ENCODE assay signal across 2 cellular contexts in the genomic region with DNA sequence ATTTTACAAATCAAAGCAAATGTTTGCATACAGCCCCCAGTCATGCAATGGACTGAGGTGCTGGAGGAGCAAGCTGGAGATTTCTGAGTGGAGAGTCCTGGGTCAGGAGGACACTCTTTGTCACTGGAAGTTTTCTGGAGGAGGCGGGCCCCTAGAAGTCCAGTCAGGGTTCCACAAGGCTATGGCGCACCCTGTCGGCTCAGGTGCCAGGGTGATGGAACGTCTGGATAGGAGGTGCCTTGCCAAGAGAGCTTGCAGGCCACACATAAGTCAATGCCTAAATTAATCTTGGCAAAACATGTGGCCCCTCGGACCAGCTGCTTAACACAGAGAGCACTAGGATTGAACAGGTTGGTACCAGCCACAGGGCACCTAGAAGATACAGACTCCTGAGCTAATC.
TF ChIP-seq lines count a peak whose summit lies in the region.

No MANE protein-coding gene starts in this region.

TF ChIP-seq in GM23338, 12 proteins besides CTCF, POLR2A, EP300 and RAD21 (continues in another document):
- TF ChIP-seq EZH2 (IDR thresholded peaks at IDR 0.05; ENCODE audit: low read depth, unreplicated experiment) (no peak), CREB1 (CRISPR knock-in tag; IDR thresholded peaks at IDR 0.05; ENCODE audit: low read depth) (no peak), JUNB (IDR thresholded peaks at IDR 0.05; ENCODE audit: unreplicated experiment) (no peak), POLR2AphosphoS5 (IDR thresholded peaks at IDR 0.05; ENCODE audit: low read depth) (no peak), ZNF114 (CRISPR knock-in tag; IDR thresholded peaks at IDR 0.05) (no peak), ZNF331 (CRISPR knock-in tag; IDR thresholded peaks at IDR 0.05; ENCODE audit: low read depth) (no peak), STAT1 (IDR thresholded peaks at IDR 0.05; ENCODE audit: unreplicated experiment) (no peak)
- TF ChIP-seq, protein P1, sequence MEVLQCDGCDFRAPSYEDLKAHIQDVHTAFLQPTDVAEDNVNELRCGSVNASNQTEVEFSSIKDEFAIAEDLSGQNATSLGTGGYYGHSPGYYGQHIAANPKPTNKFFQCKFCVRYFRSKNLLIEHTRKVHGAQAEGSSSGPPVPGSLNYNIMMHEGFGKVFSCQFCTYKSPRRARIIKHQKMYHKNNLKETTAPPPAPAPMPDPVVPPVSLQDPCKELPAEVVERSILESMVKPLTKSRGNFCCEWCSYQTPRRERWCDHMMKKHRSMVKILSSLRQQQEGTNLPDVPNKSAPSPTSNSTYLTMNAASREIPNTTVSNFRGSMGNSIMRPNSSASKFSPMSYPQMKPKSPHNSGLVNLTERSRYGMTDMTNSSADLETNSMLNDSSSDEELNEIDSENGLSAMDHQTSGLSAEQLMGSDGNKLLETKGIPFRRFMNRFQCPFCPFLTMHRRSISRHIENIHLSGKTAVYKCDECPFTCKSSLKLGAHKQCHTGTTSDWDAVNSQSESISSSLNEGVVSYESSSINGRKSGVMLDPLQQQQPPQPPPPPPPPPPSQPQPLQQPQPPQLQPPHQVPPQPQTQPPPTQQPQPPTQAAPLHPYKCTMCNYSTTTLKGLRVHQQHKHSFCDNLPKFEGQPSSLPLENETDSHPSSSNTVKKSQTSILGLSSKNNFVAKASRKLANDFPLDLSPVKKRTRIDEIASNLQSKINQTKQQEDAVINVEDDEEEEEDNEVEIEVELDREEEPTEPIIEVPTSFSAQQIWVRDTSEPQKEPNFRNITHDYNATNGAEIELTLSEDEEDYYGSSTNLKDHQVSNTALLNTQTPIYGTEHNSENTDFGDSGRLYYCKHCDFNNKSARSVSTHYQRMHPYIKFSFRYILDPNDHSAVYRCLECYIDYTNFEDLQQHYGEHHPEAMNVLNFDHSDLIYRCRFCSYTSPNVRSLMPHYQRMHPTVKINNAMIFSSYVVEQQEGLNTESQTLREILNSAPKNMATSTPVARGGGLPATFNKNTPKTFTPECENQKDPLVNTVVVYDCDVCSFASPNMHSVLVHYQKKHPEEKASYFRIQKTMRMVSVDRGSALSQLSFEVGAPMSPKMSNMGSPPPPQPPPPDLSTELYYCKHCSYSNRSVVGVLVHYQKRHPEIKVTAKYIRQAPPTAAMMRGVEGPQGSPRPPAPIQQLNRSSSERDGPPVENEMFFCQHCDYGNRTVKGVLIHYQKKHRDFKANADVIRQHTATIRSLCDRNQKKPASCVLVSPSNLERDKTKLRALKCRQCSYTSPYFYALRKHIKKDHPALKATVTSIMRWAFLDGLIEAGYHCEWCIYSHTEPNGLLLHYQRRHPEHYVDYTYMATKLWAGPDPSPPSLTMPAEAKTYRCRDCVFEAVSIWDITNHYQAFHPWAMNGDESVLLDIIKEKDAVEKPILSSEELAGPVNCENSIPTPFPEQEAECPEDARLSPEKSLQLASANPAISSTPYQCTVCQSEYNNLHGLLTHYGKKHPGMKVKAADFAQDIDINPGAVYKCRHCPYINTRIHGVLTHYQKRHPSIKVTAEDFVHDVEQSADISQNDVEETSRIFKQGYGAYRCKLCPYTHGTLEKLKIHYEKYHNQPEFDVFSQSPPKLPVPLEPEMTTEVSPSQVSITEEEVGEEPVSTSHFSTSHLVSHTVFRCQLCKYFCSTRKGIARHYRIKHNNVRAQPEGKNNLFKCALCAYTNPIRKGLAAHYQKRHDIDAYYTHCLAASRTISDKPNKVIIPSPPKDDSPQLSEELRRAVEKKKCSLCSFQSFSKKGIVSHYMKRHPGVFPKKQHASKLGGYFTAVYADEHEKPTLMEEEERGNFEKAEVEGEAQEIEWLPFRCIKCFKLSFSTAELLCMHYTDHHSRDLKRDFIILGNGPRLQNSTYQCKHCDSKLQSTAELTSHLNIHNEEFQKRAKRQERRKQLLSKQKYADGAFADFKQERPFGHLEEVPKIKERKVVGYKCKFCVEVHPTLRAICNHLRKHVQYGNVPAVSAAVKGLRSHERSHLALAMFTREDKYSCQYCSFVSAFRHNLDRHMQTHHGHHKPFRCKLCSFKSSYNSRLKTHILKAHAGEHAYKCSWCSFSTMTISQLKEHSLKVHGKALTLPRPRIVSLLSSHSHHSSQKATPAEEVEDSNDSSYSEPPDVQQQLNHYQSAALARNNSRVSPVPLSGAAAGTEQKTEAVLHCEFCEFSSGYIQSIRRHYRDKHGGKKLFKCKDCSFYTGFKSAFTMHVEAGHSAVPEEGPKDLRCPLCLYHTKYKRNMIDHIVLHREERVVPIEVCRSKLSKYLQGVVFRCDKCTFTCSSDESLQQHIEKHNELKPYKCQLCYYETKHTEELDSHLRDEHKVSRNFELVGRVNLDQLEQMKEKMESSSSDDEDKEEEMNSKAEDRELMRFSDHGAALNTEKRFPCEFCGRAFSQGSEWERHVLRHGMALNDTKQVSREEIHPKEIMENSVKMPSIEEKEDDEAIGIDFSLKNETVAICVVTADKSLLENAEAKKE (CRISPR knock-in tag; IDR thresholded peaks at IDR 0.05) = no peak
- TF ChIP-seq, protein P2, sequence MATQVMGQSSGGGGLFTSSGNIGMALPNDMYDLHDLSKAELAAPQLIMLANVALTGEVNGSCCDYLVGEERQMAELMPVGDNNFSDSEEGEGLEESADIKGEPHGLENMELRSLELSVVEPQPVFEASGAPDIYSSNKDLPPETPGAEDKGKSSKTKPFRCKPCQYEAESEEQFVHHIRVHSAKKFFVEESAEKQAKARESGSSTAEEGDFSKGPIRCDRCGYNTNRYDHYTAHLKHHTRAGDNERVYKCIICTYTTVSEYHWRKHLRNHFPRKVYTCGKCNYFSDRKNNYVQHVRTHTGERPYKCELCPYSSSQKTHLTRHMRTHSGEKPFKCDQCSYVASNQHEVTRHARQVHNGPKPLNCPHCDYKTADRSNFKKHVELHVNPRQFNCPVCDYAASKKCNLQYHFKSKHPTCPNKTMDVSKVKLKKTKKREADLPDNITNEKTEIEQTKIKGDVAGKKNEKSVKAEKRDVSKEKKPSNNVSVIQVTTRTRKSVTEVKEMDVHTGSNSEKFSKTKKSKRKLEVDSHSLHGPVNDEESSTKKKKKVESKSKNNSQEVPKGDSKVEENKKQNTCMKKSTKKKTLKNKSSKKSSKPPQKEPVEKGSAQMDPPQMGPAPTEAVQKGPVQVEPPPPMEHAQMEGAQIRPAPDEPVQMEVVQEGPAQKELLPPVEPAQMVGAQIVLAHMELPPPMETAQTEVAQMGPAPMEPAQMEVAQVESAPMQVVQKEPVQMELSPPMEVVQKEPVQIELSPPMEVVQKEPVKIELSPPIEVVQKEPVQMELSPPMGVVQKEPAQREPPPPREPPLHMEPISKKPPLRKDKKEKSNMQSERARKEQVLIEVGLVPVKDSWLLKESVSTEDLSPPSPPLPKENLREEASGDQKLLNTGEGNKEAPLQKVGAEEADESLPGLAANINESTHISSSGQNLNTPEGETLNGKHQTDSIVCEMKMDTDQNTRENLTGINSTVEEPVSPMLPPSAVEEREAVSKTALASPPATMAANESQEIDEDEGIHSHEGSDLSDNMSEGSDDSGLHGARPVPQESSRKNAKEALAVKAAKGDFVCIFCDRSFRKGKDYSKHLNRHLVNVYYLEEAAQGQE (IDR thresholded peaks at IDR 0.05; ENCODE audit: unreplicated experiment) = no peak
- TF ChIP-seq, protein P3, sequence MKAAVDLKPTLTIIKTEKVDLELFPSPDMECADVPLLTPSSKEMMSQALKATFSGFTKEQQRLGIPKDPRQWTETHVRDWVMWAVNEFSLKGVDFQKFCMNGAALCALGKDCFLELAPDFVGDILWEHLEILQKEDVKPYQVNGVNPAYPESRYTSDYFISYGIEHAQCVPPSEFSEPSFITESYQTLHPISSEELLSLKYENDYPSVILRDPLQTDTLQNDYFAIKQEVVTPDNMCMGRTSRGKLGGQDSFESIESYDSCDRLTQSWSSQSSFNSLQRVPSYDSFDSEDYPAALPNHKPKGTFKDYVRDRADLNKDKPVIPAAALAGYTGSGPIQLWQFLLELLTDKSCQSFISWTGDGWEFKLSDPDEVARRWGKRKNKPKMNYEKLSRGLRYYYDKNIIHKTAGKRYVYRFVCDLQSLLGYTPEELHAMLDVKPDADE (IDR thresholded peaks at IDR 0.05) = no peak

TF ChIP-seq in H1, 55 proteins besides CTCF, POLR2A, EP300 and RAD21:
- no peak for TF ChIP-seq SIX5 (IDR thresholded peaks at IDR 0.05; ENCODE audit: low read depth, low read length)
